ENCODE assay signal across 1 cellular context in genomic region chr2:289362-290089, GRCh38.
TF ChIP-seq lines count a peak whose summit lies in the region.

No MANE protein-coding gene starts in this region.

TF ChIP-seq in K562, 482 proteins besides CTCF, POLR2A, EP300 and RAD21 (continued from another document):
- no peak for TF ChIP-seq ZNF140 (CRISPR knock-in tag; IDR thresholded peaks at IDR 0.05)
- TF ChIP-seq E2F6 (IDR thresholded peaks at IDR 0.05; ENCODE audit: borderline replicate concordance in 1 of 2, extremely low read depth in 1 of 2, insufficient read depth in 1 of 2, insufficient read length in 1 of 2, low read depth in 1 of 2, low read length in 1 of 2, poor library complexity in 1 of 2, severe bottlenecking in 1 of 2) = peak; percentile 57 to 89
- no peak for TF ChIP-seq ZSCAN32 (CRISPR knock-in tag; IDR thresholded peaks at IDR 0.05)
- no peak for TF ChIP-seq SREBF1 (IDR thresholded peaks at IDR 0.05; ENCODE audit: borderline replicate concordance, low read depth, low read length)
- no peak for TF ChIP-seq FOXJ2 (tag; IDR thresholded peaks at IDR 0.05)
- TF ChIP-seq RBM17 (IDR thresholded peaks at IDR 0.05; ENCODE audit: borderline replicate concordance, low read depth, low read length) = no peak
- no peak for TF ChIP-seq HLTF (IDR thresholded peaks at IDR 0.05)
- TF ChIP-seq HINFP (tag; conservative IDR thresholded peaks at IDR 0.05; ENCODE audit: low read depth) = no peak
- no peak for TF ChIP-seq ZNF282 (CRISPR knock-in tag; IDR thresholded peaks at IDR 0.05)
- TF ChIP-seq NCOR1 (IDR thresholded peaks at IDR 0.05) = no peak
- TF ChIP-seq ZNF124 (CRISPR knock-in tag; IDR thresholded peaks at IDR 0.05) = no peak
- no peak for TF ChIP-seq ELF1 (tag; IDR thresholded peaks at IDR 0.05)
- TF ChIP-seq POLR3A (IDR thresholded peaks at IDR 0.05; ENCODE audit: borderline replicate concordance, extremely low read depth, insufficient read depth, insufficient read length) = no peak
- no peak for TF ChIP-seq JUN (IDR thresholded peaks at IDR 0.05; ENCODE audit: borderline replicate concordance, low read depth, low read length)
- TF ChIP-seq JUN (CRISPR knock-in tag; IDR thresholded peaks at IDR 0.05; ENCODE audit: borderline replicate concordance) = no peak
- TF ChIP-seq ZNF57 (CRISPR knock-in tag; IDR thresholded peaks at IDR 0.05) = no peak
- no peak for TF ChIP-seq DEAF1 (CRISPR knock-in tag; IDR thresholded peaks at IDR 0.05)
- TF ChIP-seq BHLHE40 (IDR thresholded peaks at IDR 0.05; ENCODE audit: low read length) = peak; percentile 80
- no peak for TF ChIP-seq RFX7 (CRISPR knock-in tag; IDR thresholded peaks at IDR 0.05)
- peak; percentile 27; the same call in 1 of the 2 replicates for TF ChIP-seq CBFA2T3 (IDR thresholded peaks at IDR 0.05)
- no peak for TF ChIP-seq ZFPM2 (CRISPR knock-in tag; IDR thresholded peaks at IDR 0.05)
- no peak for TF ChIP-seq HMGN3 (IDR thresholded peaks at IDR 0.05; ENCODE audit: borderline replicate concordance, extremely low read depth, insufficient read length, low read depth, low read length)
- TF ChIP-seq SMAD3 (CRISPR knock-in tag; conservative IDR thresholded peaks at IDR 0.05) = no peak
- no peak for TF ChIP-seq THRB (CRISPR knock-in tag; conservative IDR thresholded peaks at IDR 0.05)
- TF ChIP-seq MGA (IDR thresholded peaks at IDR 0.05) = peak; percentile 48; the same call in 1 of the 2 replicates
